ENCODE assay signal across 22 cellular contexts in the genomic region with DNA sequence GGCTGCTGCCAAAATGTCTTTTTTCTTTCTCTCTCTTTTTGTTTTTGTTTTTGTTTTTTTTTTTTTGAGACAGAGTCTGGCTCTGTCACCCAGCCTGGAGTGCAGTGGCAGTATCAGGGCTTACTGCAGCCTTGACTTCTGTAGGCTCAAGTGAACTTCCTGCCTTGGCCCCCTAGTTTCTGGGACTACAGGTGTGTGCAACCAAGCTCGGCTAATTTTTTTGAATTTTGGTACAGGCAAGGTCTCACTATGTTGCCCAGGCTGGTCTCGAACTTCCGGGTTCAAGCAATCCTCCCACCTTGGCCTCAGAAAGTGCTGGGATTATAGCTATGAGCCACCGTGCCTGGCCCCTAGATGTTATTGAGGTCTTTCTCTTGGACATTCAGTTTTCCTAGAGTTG. TPM values are rescaled to one million over a fixed set of nuclear protein-coding genes. Genes with fewer than 3 reads are reported as not detected.
DNase-seq lines count a peak whose midpoint lies in the region; ATAC-seq and TF ChIP-seq lines count a peak whose summit lies in the region.
"Had no signal": no experiment of that assay in that cellular context is flagged by ENCODE, and none has a peak within 500 bp of the region (broad histone marks: within the 10 kb centered on the region; RNA-seq: fewer than 3 reads in every experiment).

No MANE protein-coding gene starts in this region.

- no peaks in the 10 kb centered on the region for H3K9me3 Mint-ChIP-seq in WTC11
- peaks cover 2% of the 10 kb centered on the region; the same call in 1 of the 3 replicates for H3K9me3 Mint-ChIP-seq in GM23338
- H3K9me3 Mint-ChIP-seq: activated T-cell treated with anti-CD3 and anti-CD28 coated beads, Interleukin-2, amount 50 U/mL, for 72 hours; endodermal cell; stimulated activated naive CD8-positive, alpha-beta T cell treated with anti-CD3 and anti-CD28 coated beads, Interleukin-15, amount 100 ng/mL, for 72 hours; T-cell had no signal

- ATAC-seq in GM19452 (IDR thresholded peaks at IDR 0.05; ENCODE audit: unreplicated experiment) = peak; percentile 31
- peak; percentile 18 for ATAC-seq in HG02852 (IDR thresholded peaks at IDR 0.05; ENCODE audit: unreplicated experiment)
- no peak for ATAC-seq in WTC11
- no peak for ATAC-seq in GM23338
- no peak for ATAC-seq in GM18520 (IDR thresholded peaks at IDR 0.05; ENCODE audit: unreplicated experiment)
- ATAC-seq: activated T-cell treated with anti-CD3 and anti-CD28 coated beads, Interleukin-2, amount 50 U/mL, for 72 hours; left ventricle myocardium superior; right cardiac atrium; stimulated activated naive CD8-positive, alpha-beta T cell treated with anti-CD3 and anti-CD28 coated beads, Interleukin-15, amount 100 ng/mL, for 72 hours; T-cell; upper lobe of right lung had no signal

- H3K4me3 ChIP-seq in GM12865 (ENCODE audit: low read depth, low read length) (no peak overlapping the region), OCI-LY1 (ENCODE audit: low read depth, low read length, poor library complexity, severe bottlenecking) (no peak overlapping the region), GM23338 (no peak overlapping the region), MG63 (no peak overlapping the region)
- H3K4me3 ChIP-seq: upper lobe of right lung had no signal

- POLR2A ChIA-PET in WTC11 (lab: Charles Lee) = no interaction called here

- H2AFZ ChIP-seq in OCI-LY1 (ENCODE audit: low read length) (peak overlapping the region; percentile 44; the same call in 1 of the 2 replicates), GM23338 (no peak overlapping the region)

- H3K4me1 Mint-ChIP-seq in WTC11 (peaks cover 16% of the 10 kb centered on the region), GM23338 (peaks cover 11% of the 10 kb centered on the region)

- H3F3A ChIP-seq in OCI-LY1 (ENCODE audit: insufficient read depth, low read length) = no peaks in the 10 kb centered on the region
- H3F3A ChIP-seq in GM23338 (replicated peaks; ENCODE audit: low read depth) = no peaks in the 10 kb centered on the region

- H3K79me2 ChIP-seq in OCI-LY1 (ENCODE audit: insufficient read depth, low read length) (peaks cover 28% of the 10 kb centered on the region), GM23338 (replicated peaks; ENCODE audit: insufficient read depth) (peaks cover 27% of the 10 kb centered on the region)

- H3K27ac Mint-ChIP-seq in WTC11 (no peak overlapping the region), GM23338 (no peak overlapping the region)
- H3K27ac Mint-ChIP-seq: activated naive CD8-positive, alpha-beta T cell; activated T-cell treated with anti-CD3 and anti-CD28 coated beads, Interleukin-2, amount 50 U/mL, for 72 hours; endodermal cell; stimulated activated naive CD8-positive, alpha-beta T cell treated with anti-CD3 and anti-CD28 coated beads, Interleukin-15, amount 100 ng/mL, for 72 hours; T-cell had no signal

- H3K36me3 Mint-ChIP-seq in WTC11 (peaks cover 2% of the 10 kb centered on the region; the same call in 1 of the 2 replicates), GM23338 (ENCODE audit: low read depth) (peaks cover 6% of the 10 kb centered on the region; the same call in 2 of the 3 replicates)

- H4K20me1 ChIP-seq in OCI-LY1 (ENCODE audit: insufficient read depth, low read length) (no peaks in the 10 kb centered on the region), GM23338 (replicated peaks; ENCODE audit: insufficient read depth) (no peaks in the 10 kb centered on the region; the same call in 1 of the 2 replicates)

- TF ChIP-seq CTCF in GM12865 (IDR thresholded peaks at IDR 0.05; ENCODE audit: insufficient read depth, low read depth, low read length, missing control alignments) = no peak
- no peak for TF ChIP-seq CTCF in OCI-LY1 (IDR thresholded peaks at IDR 0.05; ENCODE audit: low read length)
- TF ChIP-seq CTCF in WTC11 (IDR thresholded peaks at IDR 0.05) = no peak
- no peak for TF ChIP-seq CTCF in GM23338 (conservative IDR thresholded peaks at IDR 0.05; ENCODE audit: low read depth in 2 of 2)

- H3K27ac ChIP-seq in OCI-LY1 (ENCODE audit: low read depth, low read length, poor library complexity, severe bottlenecking) (peak overlapping the region; percentile 40), GM23338 (ENCODE audit: low read depth) (no peak overlapping the region)
- H3K27ac ChIP-seq: upper lobe of right lung had no signal

- CTCF ChIA-PET in WTC11 (lab: Charles Lee) = no interaction called here

- H3K4me1 ChIP-seq in OCI-LY1 (ENCODE audit: insufficient read depth, low read length, severe bottlenecking) (peaks cover 45% of the 10 kb centered on the region), GM23338 (ENCODE audit: insufficient read depth) (peaks cover 10% of the 10 kb centered on the region)

- H3K9me3 ChIP-seq in OCI-LY1 (ENCODE audit: low read length) = no peaks in the 10 kb centered on the region
- H3K9me3 ChIP-seq in MG63 = no peaks in the 10 kb centered on the region
- H3K9me3 ChIP-seq: upper lobe of right lung had no signal

- H3K27me3 Mint-ChIP-seq in WTC11 (ENCODE audit: low read depth) = no peaks in the 10 kb centered on the region
- peaks cover 7% of the 10 kb centered on the region for H3K27me3 Mint-ChIP-seq in GM23338 (ENCODE audit: insufficient read depth, low read depth, poor library complexity)
- H3K27me3 Mint-ChIP-seq: activated naive CD8-positive, alpha-beta T cell; stimulated activated naive CD8-positive, alpha-beta T cell treated with anti-CD3 and anti-CD28 coated beads, Interleukin-15, amount 100 ng/mL, for 72 hours; T-cell had no signal

- DNase-seq in GM12865 (ENCODE audit: low read depth) (peak; percentile 60), WTC11 (ENCODE audit: low spot score) (no peak), GM23338 (ENCODE audit: low spot score) (no peak), MG63 (no peak)
- DNase-seq: activated T-cell treated with anti-CD3 and anti-CD28 coated beads, Interleukin-2, amount 50 U/mL, for 72 hours; DMS53; endodermal cell; H7; left ventricle myocardium superior; NCI-H2029 treated with DMSO at 0.1 percent for 48 hours; NCI-H510A treated with DMSO at 0.1 percent for 48 hours; occipital lobe; right cardiac atrium; SHP77; stimulated activated naive CD8-positive, alpha-beta T cell treated with anti-CD3 and anti-CD28 coated beads, Interleukin-15, amount 100 ng/mL, for 72 hours; T-cell; upper lobe of right lung had no signal

- H3K36me3 ChIP-seq in OCI-LY1 (ENCODE audit: insufficient read depth, low read length) = peaks cover 12% of the 10 kb centered on the region; the same call in 1 of the 2 replicates
- 0 out of 2 replicates have a peak, but pooled peaks cover 5% of the 10 kb centered on the region for H3K36me3 ChIP-seq in GM23338 (ENCODE audit: insufficient read depth)
- peaks cover 5% of the 10 kb centered on the region for H3K36me3 ChIP-seq in MG63
- H3K36me3 ChIP-seq: upper lobe of right lung had no signal

- H3K27me3 ChIP-seq in OCI-LY1 (ENCODE audit: insufficient read depth, low read length) = no peaks in the 10 kb centered on the region
- no peaks in the 10 kb centered on the region for H3K27me3 ChIP-seq in GM23338 (ENCODE audit: insufficient read depth)
- no peaks in the 10 kb centered on the region for H3K27me3 ChIP-seq in MG63
- H3K27me3 ChIP-seq: upper lobe of right lung had no signal

- H3K9me2 ChIP-seq in OCI-LY1 (ENCODE audit: low read depth, low read length) (no peaks in the 10 kb centered on the region), GM23338 (ENCODE audit: insufficient read depth) (0 out of 2 replicates have a peak, but pooled peaks cover 4% of the 10 kb centered on the region)

- H3K4me3 Mint-ChIP-seq in WTC11 = no peak overlapping the region
- H3K4me3 Mint-ChIP-seq in GM23338 = no peak overlapping the region
- H3K4me3 Mint-ChIP-seq: activated naive CD8-positive, alpha-beta T cell; activated T-cell treated with anti-CD3 and anti-CD28 coated beads, Interleukin-2, amount 50 U/mL, for 72 hours; endodermal cell; stimulated activated naive CD8-positive, alpha-beta T cell treated with anti-CD3 and anti-CD28 coated beads, Interleukin-15, amount 100 ng/mL, for 72 hours; T-cell had no signal

- H3K4me2 ChIP-seq in OCI-LY1 (ENCODE audit: low read length) (no peak overlapping the region), GM23338 (no peak overlapping the region)

- no peak overlapping the region for H3K9ac ChIP-seq in OCI-LY1 (ENCODE audit: low read length)

TF ChIP-seq in WTC11, 78 proteins besides CTCF, POLR2A, EP300 and RAD21 (continues in another document):
- no peak for TF ChIP-seq SMAD3 (CRISPR knock-in tag; IDR thresholded peaks at IDR 0.05; ENCODE audit: borderline replicate concordance)
- TF ChIP-seq, protein P1, sequence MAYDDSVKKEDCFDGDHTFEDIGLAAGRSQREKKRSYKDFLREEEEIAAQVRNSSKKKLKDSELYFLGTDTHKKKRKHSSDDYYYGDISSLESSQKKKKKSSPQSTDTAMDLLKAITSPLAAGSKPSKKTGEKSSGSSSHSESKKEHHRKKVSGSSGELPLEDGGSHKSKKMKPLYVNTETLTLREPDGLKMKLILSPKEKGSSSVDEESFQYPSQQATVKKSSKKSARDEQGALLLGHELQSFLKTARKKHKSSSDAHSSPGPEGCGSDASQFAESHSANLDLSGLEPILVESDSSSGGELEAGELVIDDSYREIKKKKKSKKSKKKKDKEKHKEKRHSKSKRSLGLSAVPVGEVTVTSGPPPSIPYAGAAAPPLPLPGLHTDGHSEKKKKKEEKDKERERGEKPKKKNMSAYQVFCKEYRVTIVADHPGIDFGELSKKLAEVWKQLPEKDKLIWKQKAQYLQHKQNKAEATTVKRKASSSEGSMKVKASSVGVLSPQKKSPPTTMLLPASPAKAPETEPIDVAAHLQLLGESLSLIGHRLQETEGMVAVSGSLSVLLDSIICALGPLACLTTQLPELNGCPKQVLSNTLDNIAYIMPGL (CRISPR knock-in tag; IDR thresholded peaks at IDR 0.05) = no peak
- TF ChIP-seq TP53 (CRISPR knock-in tag; IDR thresholded peaks at IDR 0.05) = no peak

TF ChIP-seq in GM23338, 12 proteins besides CTCF, POLR2A, EP300 and RAD21 (continues in another document):
- TF ChIP-seq POLR2AphosphoS5 (IDR thresholded peaks at IDR 0.05; ENCODE audit: low read depth) (no peak), NANOG (IDR thresholded peaks at IDR 0.05; ENCODE audit: borderline replicate concordance) (no peak), CREB1 (CRISPR knock-in tag; IDR thresholded peaks at IDR 0.05; ENCODE audit: low read depth) (no peak), EZH2 (IDR thresholded peaks at IDR 0.05; ENCODE audit: low read depth, unreplicated experiment) (no peak), ZNF331 (CRISPR knock-in tag; IDR thresholded peaks at IDR 0.05; ENCODE audit: low read depth) (no peak)

RNA-seq across cellular contexts. Expression of a gene that starts 2.2 kb away (rescaled TPM):
- total RNA-seq in WTC11 (2021) = 48.7 to 56.8 TPM (median 48.9 TPM) in 3 replicates
- 32.4 and 35.1 TPM in 2 replicates for total RNA-seq in GM23338 (2014; rRNA removed; shearing (Covaris generic))
- 33.5 and 37.8 TPM in 2 replicates for polyA plus RNA-seq in GM23338 (2016; fragmentation: Nextera tagmentation; extraction: Ambion mirVana)
- total RNA-seq in MG63 (2014; rRNA removed; shearing (Covaris generic); ENCODE audit: low replicate concordance) = 12.8 and 18.9 TPM in 2 replicates

Comparison
In these comparisons a context has a peak if more than half of its experiments do, and no peak if none do; other contexts are left out.
1. ATAC-seq: peak in GM19452 (single experiment) and HG02852 (single experiment); none in WTC11 (single experiment), GM23338 (single experiment) and GM18520 (single experiment).